2 cellular contexts compared by ENCODE assay signal in the genomic region with DNA sequence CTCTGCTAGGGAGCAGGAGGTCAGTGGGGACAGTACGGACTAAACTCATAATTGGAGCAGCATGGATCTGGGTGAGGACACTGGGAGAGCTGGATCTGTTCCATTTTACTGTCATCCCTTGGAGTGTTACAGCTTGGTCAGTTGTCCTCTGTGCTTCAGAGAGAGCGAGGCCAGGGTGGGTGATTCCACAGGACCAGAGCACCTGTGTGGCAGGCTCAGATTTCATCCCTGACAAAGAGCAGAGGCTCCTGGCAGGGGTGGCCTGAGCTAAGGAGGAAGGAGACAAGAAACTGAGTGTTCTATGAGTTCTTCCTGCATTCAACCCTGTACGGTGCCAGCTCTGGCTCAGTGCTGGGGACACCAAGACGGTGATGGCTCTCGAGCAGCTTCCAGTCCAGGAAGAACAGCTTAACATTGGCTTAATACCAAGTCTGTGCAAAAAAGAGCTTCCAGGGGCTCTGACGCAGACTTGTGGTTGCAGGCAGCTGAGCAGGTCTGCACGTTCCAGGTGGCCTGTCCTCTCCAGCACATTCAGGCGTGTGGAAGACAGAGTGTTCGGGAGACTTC.
TF ChIP-seq lines count a peak whose summit lies in the region.

No MANE protein-coding gene starts in this region.

TF ChIP-seq in SK-N-SH treated with all-trans-retinoic acid at 6 μM for 48 hours, 23 proteins besides CTCF, POLR2A, EP300 and RAD21 (continued from another document):
- TF ChIP-seq, protein P1, sequence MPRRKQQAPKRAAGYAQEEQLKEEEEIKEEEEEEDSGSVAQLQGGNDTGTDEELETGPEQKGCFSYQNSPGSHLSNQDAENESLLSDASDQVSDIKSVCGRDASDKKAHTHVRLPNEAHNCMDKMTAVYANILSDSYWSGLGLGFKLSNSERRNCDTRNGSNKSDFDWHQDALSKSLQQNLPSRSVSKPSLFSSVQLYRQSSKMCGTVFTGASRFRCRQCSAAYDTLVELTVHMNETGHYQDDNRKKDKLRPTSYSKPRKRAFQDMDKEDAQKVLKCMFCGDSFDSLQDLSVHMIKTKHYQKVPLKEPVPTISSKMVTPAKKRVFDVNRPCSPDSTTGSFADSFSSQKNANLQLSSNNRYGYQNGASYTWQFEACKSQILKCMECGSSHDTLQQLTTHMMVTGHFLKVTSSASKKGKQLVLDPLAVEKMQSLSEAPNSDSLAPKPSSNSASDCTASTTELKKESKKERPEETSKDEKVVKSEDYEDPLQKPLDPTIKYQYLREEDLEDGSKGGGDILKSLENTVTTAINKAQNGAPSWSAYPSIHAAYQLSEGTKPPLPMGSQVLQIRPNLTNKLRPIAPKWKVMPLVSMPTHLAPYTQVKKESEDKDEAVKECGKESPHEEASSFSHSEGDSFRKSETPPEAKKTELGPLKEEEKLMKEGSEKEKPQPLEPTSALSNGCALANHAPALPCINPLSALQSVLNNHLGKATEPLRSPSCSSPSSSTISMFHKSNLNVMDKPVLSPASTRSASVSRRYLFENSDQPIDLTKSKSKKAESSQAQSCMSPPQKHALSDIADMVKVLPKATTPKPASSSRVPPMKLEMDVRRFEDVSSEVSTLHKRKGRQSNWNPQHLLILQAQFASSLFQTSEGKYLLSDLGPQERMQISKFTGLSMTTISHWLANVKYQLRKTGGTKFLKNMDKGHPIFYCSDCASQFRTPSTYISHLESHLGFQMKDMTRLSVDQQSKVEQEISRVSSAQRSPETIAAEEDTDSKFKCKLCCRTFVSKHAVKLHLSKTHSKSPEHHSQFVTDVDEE (CRISPR knock-in tag; IDR thresholded peaks at IDR 0.05): no peak
- TF ChIP-seq ZNF8 (CRISPR knock-in tag; IDR thresholded peaks at IDR 0.05): no peak

TF ChIP-seq in SK-N-SH, 30 proteins besides CTCF, POLR2A, EP300 and RAD21 (continued from another document):
- no peak for TF ChIP-seq EZH2phosphoT487 (IDR thresholded peaks at IDR 0.05; ENCODE audit: borderline replicate concordance, low read depth)
- no peak for TF ChIP-seq FOXM1 (IDR thresholded peaks at IDR 0.05; ENCODE audit: low read depth)
